8 cellular contexts compared by ENCODE assay signal in genomic region chr12:53299454-53300180, GRCh38. TPM values are rescaled to one million over a fixed set of nuclear protein-coding genes. Genes with fewer than 3 reads are reported as not detected.
DNase-seq lines count a peak whose midpoint lies in the region; ATAC-seq, FAIRE-seq and TF ChIP-seq lines count a peak whose summit lies in the region.

A gene with protein sequence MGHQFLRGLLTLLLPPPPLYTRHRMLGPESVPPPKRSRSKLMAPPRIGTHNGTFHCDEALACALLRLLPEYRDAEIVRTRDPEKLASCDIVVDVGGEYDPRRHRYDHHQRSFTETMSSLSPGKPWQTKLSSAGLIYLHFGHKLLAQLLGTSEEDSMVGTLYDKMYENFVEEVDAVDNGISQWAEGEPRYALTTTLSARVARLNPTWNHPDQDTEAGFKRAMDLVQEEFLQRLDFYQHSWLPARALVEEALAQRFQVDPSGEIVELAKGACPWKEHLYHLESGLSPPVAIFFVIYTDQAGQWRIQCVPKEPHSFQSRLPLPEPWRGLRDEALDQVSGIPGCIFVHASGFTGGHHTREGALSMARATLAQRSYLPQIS (plus strand): TSS chr12:53299695. CDS start chr12:53299738, 43 bp downstream.

- peaks cover 75% of the 10 kb centered on the region for H3K4me1 ChIP-seq in KMS-11 (ENCODE audit: low read depth, poor library complexity, severe bottlenecking)

- ATAC-seq in GM21529 (IDR thresholded peaks at IDR 0.05; ENCODE audit: unreplicated experiment) (peak; percentile 76), naive B cell (ENCODE audit: low read depth in 2 of 2) (peak; percentile 65 to 71)
- ATAC-seq in stimulated activated effector memory CD8-positive, alpha-beta T cell treated with anti-CD3 and anti-CD28 coated beads, Interleukin-12 subunit alpha, Interleukin-12 subunit beta, amount 100 ng/mL, for 72 hours: peak; percentile 84

- H4K20me1 ChIP-seq in KMS-11 (ENCODE audit: insufficient read depth): no peaks in the 10 kb centered on the region

- H3K36me3 Mint-ChIP-seq in naive B cell: peaks cover 6 to 10% of the 10 kb centered on the region in 2 donors
- peaks cover 96% of the 10 kb centered on the region for H3K36me3 Mint-ChIP-seq in stimulated activated effector memory CD8-positive, alpha-beta T cell treated with anti-CD3 and anti-CD28 coated beads, Interleukin-12 subunit alpha, Interleukin-12 subunit beta, amount 100 ng/mL, for 72 hours

- H3K4me3 ChIP-seq in KMS-11 (IDR thresholded peaks at IDR 0.05; ENCODE audit: insufficient read depth, low read depth, low read length): peak within 1 kb of the TSS; percentile 83

- peaks cover 12% of the 10 kb centered on the region; the same call in 1 of the 2 replicates for H3K36me3 ChIP-seq in KMS-11 (ENCODE audit: insufficient read depth)

- H3K79me2 ChIP-seq in KMS-11 (ENCODE audit: insufficient read depth, low read depth): peaks cover 65% of the 10 kb centered on the region

- peak within 1 kb of the TSS; percentile 83 to 97 (median 95) for H3K27ac Mint-ChIP-seq in naive B cell
- peak within 1 kb of the TSS; percentile 97 for H3K27ac Mint-ChIP-seq in stimulated activated effector memory CD8-positive, alpha-beta T cell treated with anti-CD3 and anti-CD28 coated beads, Interleukin-12 subunit alpha, Interleukin-12 subunit beta, amount 100 ng/mL, for 72 hours

- peak; percentile 35; the same call in 1 of the 2 replicates for TF ChIP-seq CTCF in KMS-11 (conservative IDR thresholded peaks at IDR 0.05; ENCODE audit: low read depth, low read length)

- H3K27ac ChIP-seq in KMS-11: peak within 1 kb of the TSS; percentile 70

- peak within 1 kb of the TSS; percentile 77 for H3K9ac ChIP-seq in KMS-11

- H3K4me2 ChIP-seq in KMS-11: peak within 1 kb of the TSS; percentile 94

- H2AFZ ChIP-seq in KMS-11 (ENCODE audit: low read depth): peak within 1 kb of the TSS; percentile 62

- DNase-seq in DMS53 (lab: John Stamatoyannopoulos, UW): peak; percentile 98
- peak; percentile 79 for DNase-seq in RCC 7860 (ENCODE audit: low spot score)
- peak; percentile 74 for DNase-seq in activated T-helper 1 cell treated with Interleukin-2 at 50 U/mL for 16 hours (ENCODE audit: low read depth)
- DNase-seq in fibroblast of gingiva (ENCODE audit: low read depth): peak; percentile 93
- peak; percentile 80 for DNase-seq in naive B cell
- DNase-seq in stimulated activated effector memory CD8-positive, alpha-beta T cell treated with anti-CD3 and anti-CD28 coated beads, Interleukin-12 subunit alpha, Interleukin-12 subunit beta, amount 100 ng/mL, for 72 hours (ENCODE audit: low spot score in 2 of 2): peak; percentile 69 to 88

- peak within 1 kb of the TSS; percentile 91 to 100 (median 99) for H3K4me3 Mint-ChIP-seq in naive B cell
- peak within 1 kb of the TSS; percentile 92 for H3K4me3 Mint-ChIP-seq in stimulated activated effector memory CD8-positive, alpha-beta T cell treated with anti-CD3 and anti-CD28 coated beads, Interleukin-12 subunit alpha, Interleukin-12 subunit beta, amount 100 ng/mL, for 72 hours

- H3K27me3 ChIP-seq in KMS-11 (ENCODE audit: insufficient read depth, low read depth): no peaks in the 10 kb centered on the region

- no peak for FAIRE-seq in RCC 7860 (lab: Jason Lieb, UNC)

- H3K27me3 Mint-ChIP-seq in naive B cell: no peaks in the 10 kb centered on the region

- H3K9me3 Mint-ChIP-seq in naive B cell: no peaks in the 10 kb centered on the region
- H3K9me3 Mint-ChIP-seq in stimulated activated effector memory CD8-positive, alpha-beta T cell treated with anti-CD3 and anti-CD28 coated beads, Interleukin-12 subunit alpha, Interleukin-12 subunit beta, amount 100 ng/mL, for 72 hours: no peaks in the 10 kb centered on the region

- peaks cover 40 to 74% (median 70%) of the 10 kb centered on the region in 3 donors for H3K4me1 Mint-ChIP-seq in naive B cell
- H3K4me1 Mint-ChIP-seq in stimulated activated effector memory CD8-positive, alpha-beta T cell treated with anti-CD3 and anti-CD28 coated beads, Interleukin-12 subunit alpha, Interleukin-12 subunit beta, amount 100 ng/mL, for 72 hours: peaks cover 75% of the 10 kb centered on the region

RNA-seq across cellular contexts. Expression of the gene that starts here (rescaled TPM):
- polyA plus RNA-seq in naive B cell (ENCODE audit: low read depth in 6 of 6): 10 to 100 TPM; 52.3 to 94.2 (median 60.4) TPM

Comparison
In these comparisons a context has a peak if more than half of its experiments do, and no peak if none do; other contexts are left out.
1. Peak in every context shown above with its lines: DNase-seq, ATAC-seq, H3K4me3 ChIP-seq and H3K27ac ChIP-seq.